ENCODE assay signal across 14 cellular contexts in the genomic region with DNA sequence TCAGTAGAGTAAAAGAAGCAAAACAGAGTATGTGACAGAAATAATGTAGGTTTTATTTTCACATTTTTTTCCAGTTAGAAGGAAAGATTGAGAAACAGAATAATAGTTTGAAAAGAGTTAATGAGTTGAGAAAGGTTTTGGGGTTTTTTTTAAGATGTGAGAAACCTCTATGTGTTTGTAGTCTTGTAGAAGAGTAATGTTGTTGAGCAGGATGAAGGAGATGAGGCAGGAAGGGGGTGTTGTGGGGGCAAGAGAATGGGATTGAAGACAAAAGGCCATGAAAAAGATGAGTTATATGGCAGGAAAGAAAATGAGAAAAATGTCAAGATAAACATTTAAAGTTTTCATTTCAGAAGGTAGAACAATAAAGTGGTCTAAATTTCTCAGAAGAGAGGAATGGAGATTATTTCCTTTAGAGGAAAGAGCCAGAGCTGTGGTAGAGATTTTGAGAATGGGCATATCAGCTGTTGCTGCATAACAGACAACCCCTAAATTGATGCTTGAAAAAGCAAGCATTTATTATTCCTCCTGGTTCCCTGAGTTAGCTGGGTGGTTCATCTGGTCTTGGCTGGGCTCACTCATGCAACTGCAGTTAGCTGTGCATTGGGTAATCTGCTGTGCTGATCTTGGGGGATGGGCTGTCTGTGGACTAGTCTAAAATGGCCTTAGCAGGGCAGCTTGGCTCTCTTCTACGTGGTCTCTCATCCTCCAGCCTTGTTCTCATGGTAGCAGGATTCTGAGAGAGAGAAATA. TPM values are rescaled to one million over a fixed set of nuclear protein-coding genes. Genes with fewer than 3 reads are reported as not detected.
A peak's percentile ranks its signal among the peaks of the same experiment; 100 is the strongest.
DNase-seq lines count a peak whose midpoint lies in the region; ATAC-seq and TF ChIP-seq lines count a peak whose summit lies in the region.
"Had no signal": no experiment of that assay in that cellular context is flagged by ENCODE, and none has a peak within 500 bp of the region (broad histone marks: within the 10 kb centered on the region; RNA-seq: fewer than 3 reads in every experiment).

No MANE protein-coding gene starts in this region.

- no peak overlapping the region for H3K4me3 Mint-ChIP-seq in activated CD8-positive, alpha-beta T cell treated with anti-CD3 and anti-CD28 coated beads, Interleukin-2, amount 10 ng/mL, durations not matched to agents 7 days and 5 days
- H3K4me3 Mint-ChIP-seq: dendritic cell treated with granulocyte-macrophage colony-stimulating factor and Interleukin-4, amounts not matched to agents 40 ng/mL and 50 ng/mL, for 4 days had no signal

- no peaks in the 10 kb centered on the region for H3K27me3 Mint-ChIP-seq in activated CD8-positive, alpha-beta T cell treated with anti-CD3 and anti-CD28 coated beads, Interleukin-2, amount 10 ng/mL, durations not matched to agents 7 days and 5 days (ENCODE audit: low read depth)
- H3K27me3 Mint-ChIP-seq: dendritic cell treated with granulocyte-macrophage colony-stimulating factor and Interleukin-4, amounts not matched to agents 40 ng/mL and 50 ng/mL, for 4 days had no signal

- TF ChIP-seq CTCF in upper lobe of right lung (IDR thresholded peaks at IDR 0.05) (no peak), OCI-LY7 (conservative IDR thresholded peaks at IDR 0.05; ENCODE audit: low read length) (no peak)

- POLR2A ChIA-PET in activated CD8-positive, alpha-beta T cell treated with anti-CD3 and anti-CD28 coated beads, Interleukin-2, amount 10 ng/mL, durations not matched to agents 7 days and 5 days (lab: Charles Lee): interaction anchor here (0.5 kb wide), 1 partner anchor 278 kb away, joined by 3 read pairs; no protein-coding TSS in a partner anchor
- POLR2A ChIA-PET in OCI-LY7 (lab: Charles Lee): interaction anchor here (1.2 kb wide), 1 partner anchor 229 kb away, joined by 3 read pairs; no protein-coding TSS in a partner anchor

- H3K27ac ChIP-seq in upper lobe of right lung (no peak overlapping the region), OCI-LY7 (ENCODE audit: low read depth, low read length, poor library complexity, severe bottlenecking) (no peak overlapping the region)
- H3K27ac ChIP-seq: SJCRH30 had no signal

- CTCF ChIA-PET in activated CD8-positive, alpha-beta T cell treated with anti-CD3 and anti-CD28 coated beads, Interleukin-2, amount 10 ng/mL, durations not matched to agents 7 days and 5 days (lab: Charles Lee): interaction anchor here (0.7 to 11.7 kb wide), 5 partner anchors 19 to 336 kb away, joined by 3 to 251 read pairs (median 52); no protein-coding TSS in a partner anchor
- CTCF ChIA-PET in OCI-LY7 (lab: Charles Lee; ENCODE audit: unreplicated experiment): no interaction called here

- ATAC-seq in Right ventricle myocardium inferior (peak; percentile 31), Right ventricle myocardium superior (ENCODE audit: poor library complexity) (no peak), upper lobe of right lung (peak; percentile 53), GM21390 (IDR thresholded peaks at IDR 0.05; ENCODE audit: unreplicated experiment) (no peak)
- ATAC-seq in activated CD8-positive, alpha-beta T cell treated with anti-CD3 and anti-CD28 coated beads, Interleukin-2, amount 10 ng/mL, durations not matched to agents 7 days and 5 days: peak; percentile 22
- ATAC-seq: HCT116 had no signal

- H3K9me3 ChIP-seq in upper lobe of right lung (no peaks in the 10 kb centered on the region), OCI-LY7 (ENCODE audit: low read length) (no peaks in the 10 kb centered on the region)
- H3K9me3 ChIP-seq: Caco-2, SJCRH30 had no signal

- peak overlapping the region; percentile 45 for H3K27ac Mint-ChIP-seq in activated CD8-positive, alpha-beta T cell treated with anti-CD3 and anti-CD28 coated beads, Interleukin-2, amount 10 ng/mL, durations not matched to agents 7 days and 5 days
- H3K27ac Mint-ChIP-seq: dendritic cell treated with granulocyte-macrophage colony-stimulating factor and Interleukin-4, amounts not matched to agents 40 ng/mL and 50 ng/mL, for 4 days had no signal

- H3K4me3 ChIP-seq in upper lobe of right lung (no peak overlapping the region), OCI-LY7 (ENCODE audit: low read depth, low read length, poor library complexity, severe bottlenecking) (no peak overlapping the region)
- H3K4me3 ChIP-seq: SJCRH30 had no signal

- intact Hi-C loops in Right ventricle myocardium inferior (cut with DNase I): loop anchor here (5.0 kb wide), 1 partner anchor 85 kb away; no protein-coding TSS in a partner anchor
- intact Hi-C loops in Right ventricle myocardium superior (cut with DNase I): no loop called here
- intact Hi-C loops in upper lobe of right lung (cut with DNase I): loop anchor here (10.0 kb wide), 1 partner anchor 233 kb away; no protein-coding TSS in a partner anchor
- intact Hi-C loops in OCI-LY7 (cut with micrococcal nuclease; ENCODE audit: unreplicated experiment): no loop called here

- H2AFZ ChIP-seq in OCI-LY7 (ENCODE audit: low read length): no peak overlapping the region

- no peak overlapping the region for H3K4me2 ChIP-seq in OCI-LY7 (ENCODE audit: low read length)

- BruUV-seq in OCI-LY7 (replicated peaks; lab: Mats Ljungman, UMichigan): no TSS peak

- peaks cover 18% of the 10 kb centered on the region for H3K4me1 Mint-ChIP-seq in activated CD8-positive, alpha-beta T cell treated with anti-CD3 and anti-CD28 coated beads, Interleukin-2, amount 10 ng/mL, durations not matched to agents 7 days and 5 days (ENCODE audit: low read depth)

- H3K4me1 ChIP-seq in upper lobe of right lung (peaks cover 5% of the 10 kb centered on the region), OCI-LY7 (ENCODE audit: insufficient read depth, low read length, poor library complexity, severe bottlenecking) (no peaks in the 10 kb centered on the region)
- H3K4me1 ChIP-seq: Caco-2, SJCRH30 had no signal

- no peaks in the 10 kb centered on the region for H4K20me1 ChIP-seq in OCI-LY7 (ENCODE audit: insufficient read depth, low read length)

- no peaks in the 10 kb centered on the region for H3K27me3 ChIP-seq in upper lobe of right lung
- H3K27me3 ChIP-seq: SJCRH30 had no signal

- H3K9me2 ChIP-seq in OCI-LY7 (ENCODE audit: insufficient read depth, low read length): no peaks in the 10 kb centered on the region

- no peaks in the 10 kb centered on the region for H3K9me3 Mint-ChIP-seq in activated CD8-positive, alpha-beta T cell treated with anti-CD3 and anti-CD28 coated beads, Interleukin-2, amount 10 ng/mL, durations not matched to agents 7 days and 5 days (ENCODE audit: insufficient read depth)
- H3K9me3 Mint-ChIP-seq: dendritic cell treated with granulocyte-macrophage colony-stimulating factor and Interleukin-4, amounts not matched to agents 40 ng/mL and 50 ng/mL, for 4 days had no signal

- no peak for DNase-seq in Right ventricle myocardium inferior (ENCODE audit: missing footprints)
- no peak for DNase-seq in Right ventricle myocardium superior
- DNase-seq in activated CD8-positive, alpha-beta T cell treated with anti-CD3 and anti-CD28 coated beads, Interleukin-2, amount 10 ng/mL, durations not matched to agents 7 days and 5 days: peak; percentile 25
- DNase-seq in globus pallidus (ENCODE audit: low spot score): peak; percentile 20
- DNase-seq in upper lobe of right lung: no peak
- no peak for DNase-seq in GOT3 (lab: John Stamatoyannopoulos, UW)
- DNase-seq in OCI-LY7 (ENCODE audit: low spot score): no peak
- DNase-seq: activated CD8-positive, alpha-beta memory T cell treated with anti-CD3 and anti-CD28 coated beads, Interleukin-2, amount 50 U/mL, for 48 hours; Caco-2; NCI-H2081 treated with DMSO at 0.1 percent for 48 hours; SJCRH30 had no signal

- H3K36me3 Mint-ChIP-seq in activated CD8-positive, alpha-beta T cell treated with anti-CD3 and anti-CD28 coated beads, Interleukin-2, amount 10 ng/mL, durations not matched to agents 7 days and 5 days (ENCODE audit: low read depth): peaks cover 23% of the 10 kb centered on the region

- H3K79me2 ChIP-seq in OCI-LY7 (ENCODE audit: insufficient read depth, low read depth, low read length): no peaks in the 10 kb centered on the region

- H3K36me3 ChIP-seq in upper lobe of right lung (peaks cover 14% of the 10 kb centered on the region), OCI-LY7 (ENCODE audit: insufficient read depth, low read length) (peaks cover 7% of the 10 kb centered on the region; the same call in 1 of the 2 replicates)
- H3K36me3 ChIP-seq: SJCRH30 had no signal

RNA-seq across cellular contexts. Expression of a gene that starts 27.1 kb away (rescaled TPM):
- 63.2 TPM for total RNA-seq in Right ventricle myocardium inferior
- total RNA-seq in Right ventricle myocardium superior: 56.0 TPM
- total RNA-seq in activated CD8-positive, alpha-beta T cell treated with anti-CD3 and anti-CD28 coated beads, Interleukin-2, amount 10 ng/mL, durations not matched to agents 7 days and 5 days: 10 to 100 TPM; 46.2 to 46.7 TPM
- 49.6 TPM for total RNA-seq in upper lobe of right lung
- 25.1 and 32.5 TPM in 2 replicates for total RNA-seq in OCI-LY7 (2014; rRNA removed; shearing (Covaris generic))
- 40.9 and 53.1 TPM in 2 replicates for total RNA-seq in OCI-LY7 (2022)

Comparison
In these comparisons a context has a peak if more than half of its experiments do, and no peak if none do; other contexts are left out.
1. ATAC-seq: peak in Right ventricle myocardium inferior (single experiment), activated CD8-positive, alpha-beta T cell treated with anti-CD3 and anti-CD28 coated beads, Interleukin-2, amount 10 ng/mL, durations not matched to agents 7 days and 5 days (single experiment) and upper lobe of right lung (single experiment); none in Right ventricle myocardium superior (single experiment) and GM21390 (single experiment).
2. intact Hi-C loops: an anchor here in Right ventricle myocardium inferior (5.0 kb wide) and upper lobe of right lung (10.0 kb wide); none called in Right ventricle myocardium superior and OCI-LY7.
3. DNase-seq: peak in activated CD8-positive, alpha-beta T cell treated with anti-CD3 and anti-CD28 coated beads, Interleukin-2, amount 10 ng/mL, durations not matched to agents 7 days and 5 days (single experiment) and globus pallidus (single experiment); none in Right ventricle myocardium inferior (single experiment), Right ventricle myocardium superior (single experiment), upper lobe of right lung (single experiment), GOT3 (single experiment) and OCI-LY7 (single experiment).